ENCODE assay signal across 1 cellular context in the genomic region with DNA sequence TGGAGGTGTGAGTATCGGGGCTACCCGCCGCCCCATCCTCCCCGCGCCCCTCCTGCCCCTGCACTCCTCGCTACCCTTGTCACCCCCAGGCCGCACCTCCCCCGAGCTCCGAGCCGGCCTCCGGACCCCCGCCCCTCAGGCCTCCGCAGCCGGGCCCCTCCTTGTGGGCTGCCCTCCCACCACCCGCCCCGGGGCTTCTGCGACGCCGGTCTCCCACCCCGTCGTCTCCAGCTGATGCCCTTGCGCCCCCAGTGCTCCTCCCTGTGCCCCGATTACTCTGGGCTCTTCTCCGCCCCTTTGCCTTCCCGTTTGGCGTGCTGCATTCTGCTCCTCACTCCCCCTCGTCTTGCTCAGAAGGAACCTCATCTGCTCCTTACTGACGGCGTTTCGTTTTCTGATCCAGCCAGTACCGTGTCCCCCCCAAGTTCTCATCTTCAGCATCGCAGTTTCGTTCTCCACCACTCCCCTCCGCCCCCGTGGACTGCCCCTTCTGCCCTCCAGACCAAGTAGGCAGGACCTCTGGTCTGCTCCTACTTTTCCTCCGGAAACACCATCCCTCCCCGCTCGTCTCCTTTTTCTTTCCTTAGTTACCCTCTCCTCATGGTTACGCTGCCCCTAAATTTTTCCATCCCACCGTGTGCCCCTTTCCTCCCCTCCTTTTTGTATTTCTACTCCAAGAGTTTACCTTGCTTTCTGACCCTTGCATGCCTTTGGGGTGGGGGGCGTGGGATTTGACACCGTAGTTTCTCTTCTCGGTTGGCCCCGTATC.
TF ChIP-seq lines count a peak whose summit lies in the region.

No MANE protein-coding gene starts in this region.

TF ChIP-seq in A549, 52 proteins besides CTCF, POLR2A, EP300 and RAD21 (continued from another document):
- TF ChIP-seq, protein P1, sequence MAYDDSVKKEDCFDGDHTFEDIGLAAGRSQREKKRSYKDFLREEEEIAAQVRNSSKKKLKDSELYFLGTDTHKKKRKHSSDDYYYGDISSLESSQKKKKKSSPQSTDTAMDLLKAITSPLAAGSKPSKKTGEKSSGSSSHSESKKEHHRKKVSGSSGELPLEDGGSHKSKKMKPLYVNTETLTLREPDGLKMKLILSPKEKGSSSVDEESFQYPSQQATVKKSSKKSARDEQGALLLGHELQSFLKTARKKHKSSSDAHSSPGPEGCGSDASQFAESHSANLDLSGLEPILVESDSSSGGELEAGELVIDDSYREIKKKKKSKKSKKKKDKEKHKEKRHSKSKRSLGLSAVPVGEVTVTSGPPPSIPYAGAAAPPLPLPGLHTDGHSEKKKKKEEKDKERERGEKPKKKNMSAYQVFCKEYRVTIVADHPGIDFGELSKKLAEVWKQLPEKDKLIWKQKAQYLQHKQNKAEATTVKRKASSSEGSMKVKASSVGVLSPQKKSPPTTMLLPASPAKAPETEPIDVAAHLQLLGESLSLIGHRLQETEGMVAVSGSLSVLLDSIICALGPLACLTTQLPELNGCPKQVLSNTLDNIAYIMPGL (CRISPR knock-in tag; IDR thresholded peaks at IDR 0.05; ENCODE audit: borderline replicate concordance) = no peak
